1 cellular context compared by ENCODE assay signal in the genomic region with DNA sequence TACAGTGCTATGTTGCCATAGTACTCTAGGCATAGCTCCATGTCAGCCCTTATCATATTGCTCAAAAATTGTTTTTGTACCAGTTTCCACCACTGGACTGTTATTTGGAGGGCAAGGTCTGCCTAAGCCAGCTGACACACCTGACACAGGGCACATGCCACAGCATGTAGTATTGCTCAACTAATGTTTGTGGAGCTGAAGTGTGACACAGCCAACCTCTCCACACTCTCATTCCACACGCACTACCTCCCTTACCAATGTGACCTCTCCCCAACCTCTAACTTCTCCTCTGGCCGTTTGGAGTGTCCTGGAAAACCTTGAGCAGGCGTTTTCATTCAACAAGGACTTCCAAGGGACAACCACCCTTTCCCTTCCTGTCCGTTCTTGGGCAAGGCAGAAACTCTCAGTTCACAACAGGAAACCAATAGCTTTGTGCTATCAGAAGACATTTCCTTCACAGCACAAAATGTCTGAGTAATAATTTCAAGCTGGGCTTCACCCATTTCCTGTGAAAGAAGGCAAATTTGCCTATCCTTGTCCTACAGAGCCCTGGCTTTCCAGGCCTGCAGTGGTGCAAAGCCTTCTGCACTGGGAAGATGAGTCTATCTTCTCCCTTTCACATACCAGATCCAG.
TF ChIP-seq lines count a peak whose summit lies in the region.

No MANE protein-coding gene starts in this region.

TF ChIP-seq in GM12878, 131 proteins besides CTCF, POLR2A, EP300 and RAD21 (continued from another document):
- 0 out of 2 replicates have a peak, but pooled peaks have one; percentile 14 for TF ChIP-seq EED (IDR thresholded peaks at IDR 0.05; ENCODE audit: low read depth)
TF ChIP-seq in GM12878: peak in this region for 1.
